Comparison of ENCODE assay signal across 8 cellular contexts in genomic region chr15:88257311-88257901, GRCh38. TPM values are rescaled to one million over a fixed set of nuclear protein-coding genes. Genes with fewer than 3 reads are reported as not detected.
DNase-seq lines count a peak whose midpoint lies in the region; ATAC-seq, FAIRE-seq and TF ChIP-seq lines count a peak whose summit lies in the region.

No MANE protein-coding gene starts in this region.

- no peaks in the 10 kb centered on the region for H3K79me2 ChIP-seq in neural progenitor cell (ENCODE audit: low read depth)
- H3K79me2 ChIP-seq in HepG2 (ENCODE audit: insufficient read depth, low read length): no peaks in the 10 kb centered on the region

- H3K36me3 Mint-ChIP-seq in neural progenitor cell: no peaks in the 10 kb centered on the region

- in situ Hi-C loops in HepG2 (cut with HindIII; ENCODE audit: extremely low pct_ligation_motif_present, low pct_unique_long_range_greater_than_20kb): no loop called here

- TF ChIP-seq RAD21 in HepG2 (CRISPR knock-in tag; IDR thresholded peaks at IDR 0.05): no peak

- CTCF ChIA-PET in AG04449 (lab: Yijun Ruan, JAX) (interaction anchor here (1.2 to 18.3 kb wide), 3 partner anchors 10 to 191 kb away, joined by 3 to 407 read pairs (median 7); no protein-coding TSS in a partner anchor), HepG2 (lab: Yijun Ruan, JAX; ENCODE audit: low intra/inter-chr PET ratio, low total read pairs) (no interaction called here)

- peak overlapping the region; percentile 100 for H3K4me2 ChIP-seq in neural progenitor cell
- H3K4me2 ChIP-seq in HepG2 (ENCODE audit: low read depth, low read length): no peak overlapping the region

- WGBS in HepG2 (ENCODE audit: low lambda C conversion rate): 32% methylated on average over 20 of the region's 42 CpGs

- no peaks in the 10 kb centered on the region for H3K9me3 Mint-ChIP-seq in neural progenitor cell

- H3K4me3 Mint-ChIP-seq in neural progenitor cell: peak overlapping the region; percentile 97

- H3K27ac Mint-ChIP-seq in neural progenitor cell: no peak overlapping the region

- H3K27ac ChIP-seq in HUES48 (ENCODE audit: low read depth, low read length): no peak overlapping the region
- H3K27ac ChIP-seq in neural progenitor cell: no peak overlapping the region
- H3K27ac ChIP-seq in HepG2 (ENCODE audit: extremely low read length, insufficient read depth, low read length): no peak overlapping the region

- H3K4me3 ChIP-seq in AG04449 (ENCODE audit: low read depth, low read length) (peak overlapping the region; percentile 41), HUES48 (ENCODE audit: low read depth, low read length) (peak overlapping the region; percentile 73), choroid plexus epithelial cell (ENCODE audit: low read depth, low read length) (peak overlapping the region; percentile 28), neural progenitor cell (peak overlapping the region; percentile 74), HepG2 (replicated peaks in 1 of 3; ENCODE audit: insufficient read depth in 1 of 3, low read depth in 2 of 3, low read length in 3 of 3) (no peak overlapping the region)

- H2AFZ ChIP-seq in neural progenitor cell (replicated peaks): peak overlapping the region; percentile 97
- no peak overlapping the region for H2AFZ ChIP-seq in HepG2 (ENCODE audit: low read length)

- H3K36me3 ChIP-seq in HUES48 (ENCODE audit: control insufficient read depth, insufficient read depth, low read length) (no peaks in the 10 kb centered on the region), neural progenitor cell (no peaks in the 10 kb centered on the region), HepG2 (replicated peaks in 1 of 2; ENCODE audit: control insufficient read depth in 1 of 2, insufficient read depth in 2 of 2, low read length in 2 of 2) (no peaks in the 10 kb centered on the region)

- intact Hi-C loops in HepG2 (cut with micrococcal nuclease; ENCODE audit: unreplicated experiment): no loop called here

- peaks cover 44% of the 10 kb centered on the region for H3K27me3 Mint-ChIP-seq in neural progenitor cell (ENCODE audit: insufficient read depth, low read depth)

- POLR2A ChIA-PET in AG04449 (lab: Yijun Ruan, JAX) (interaction anchor here (0.5 kb wide), 1 partner anchor 1401 kb away, joined by 3 read pairs; no protein-coding TSS in a partner anchor), HepG2 (lab: Yijun Ruan, JAX) (no interaction called here)

- FAIRE-seq in HepG2 (lab: Jason Lieb, UNC): no peak

- DNase-seq in AG04449 (ENCODE audit: low read depth, low spot score) (no peak), choroid plexus epithelial cell (ENCODE audit: low read depth) (no peak), neural progenitor cell (ENCODE audit: low spot score) (peak; percentile 45), HepG2 (ENCODE audit: low spot score) (no peak), CD1c-positive myeloid dendritic cell (ENCODE audit: extremely low spot score) (no peak)

- TF ChIP-seq POLR2A in HepG2 (IDR thresholded peaks at IDR 0.05; ENCODE audit: insufficient read depth in 1 of 2, low read depth in 2 of 2, low read length in 2 of 2): no peak

- H3K4me1 ChIP-seq in HUES48 (ENCODE audit: control insufficient read depth, insufficient read depth, low read length) (0 out of 2 replicates have a peak, but pooled peaks cover 4% of the 10 kb centered on the region), neural progenitor cell (peaks cover 11% of the 10 kb centered on the region), HepG2 (ENCODE audit: insufficient read depth, low read length) (no peaks in the 10 kb centered on the region)

- no peaks in the 10 kb centered on the region for H3K9me3 ChIP-seq in HUES48 (ENCODE audit: control insufficient read depth, insufficient read depth, low read length)
- H3K9me3 ChIP-seq in neural progenitor cell (ENCODE audit: low read depth): no peaks in the 10 kb centered on the region
- H3K9me3 ChIP-seq in HepG2 (ENCODE audit: low read length): no peaks in the 10 kb centered on the region

- TF ChIP-seq EP300 in HepG2 (IDR thresholded peaks at IDR 0.05; ENCODE audit: low read depth in 2 of 2, low read length in 2 of 2) (no peak), HepG2 (CRISPR knock-in tag; IDR thresholded peaks at IDR 0.05; ENCODE audit: borderline replicate concordance) (no peak)

- H3K4me1 Mint-ChIP-seq in neural progenitor cell: peaks cover 10% of the 10 kb centered on the region

- H3K27me3 ChIP-seq in HUES48 (ENCODE audit: control insufficient read depth, insufficient read depth, low read length) (peaks cover 52% of the 10 kb centered on the region), neural progenitor cell (peaks cover 84% of the 10 kb centered on the region), HepG2 (ENCODE audit: control insufficient read depth in 1 of 2, insufficient read depth in 2 of 2, low read length in 2 of 2) (peaks cover 3 to 21% of the 10 kb centered on the region in 2 experiments; a peak in 4 of 5 replicates)

- H3F3A ChIP-seq in neural progenitor cell (ENCODE audit: low read depth): peaks cover 17% of the 10 kb centered on the region

- TF ChIP-seq CTCF in AG04449 (IDR thresholded peaks at IDR 0.05; ENCODE audit: insufficient read depth, low read length, missing control alignments): no peak
- TF ChIP-seq CTCF in choroid plexus epithelial cell (conservative IDR thresholded peaks at IDR 0.05; ENCODE audit: low read depth, low read length): no peak
- no peak for TF ChIP-seq CTCF in neural progenitor cell (IDR thresholded peaks at IDR 0.05)
- TF ChIP-seq CTCF in HepG2 (CRISPR knock-in tag; IDR thresholded peaks at IDR 0.05): no peak

- ATAC-seq in HG02970 (IDR thresholded peaks at IDR 0.05; ENCODE audit: low FRiP score, unreplicated experiment) (no peak), HepG2 (no peak), HG03045 (IDR thresholded peaks at IDR 0.05; ENCODE audit: unreplicated experiment) (no peak)

- peaks cover 15% of the 10 kb centered on the region for H4K20me1 ChIP-seq in neural progenitor cell (ENCODE audit: low read depth)
- no peaks in the 10 kb centered on the region for H4K20me1 ChIP-seq in HepG2 (ENCODE audit: insufficient read depth, low read length)

- BruUV-seq in HepG2 (replicated peaks; lab: Mats Ljungman, UMichigan): no TSS peak

- H3K9ac ChIP-seq in HUES48 (ENCODE audit: low read depth, low read length) (peak overlapping the region; percentile 64), neural progenitor cell (no peak overlapping the region), HepG2 (ENCODE audit: insufficient read depth, low read depth, low read length) (no peak overlapping the region)

TF ChIP-seq in HepG2, 621 proteins besides CTCF, POLR2A, EP300 and RAD21 (continues in another document):
- TF ChIP-seq ZNF782 (CRISPR knock-in tag; IDR thresholded peaks at IDR 0.05; ENCODE audit: borderline replicate concordance) (no peak), ZNF503 (CRISPR knock-in tag; IDR thresholded peaks at IDR 0.05) (no peak), THAP11 (CRISPR knock-in tag; IDR thresholded peaks at IDR 0.05) (no peak), E2F5 (CRISPR knock-in tag; conservative IDR thresholded peaks at IDR 0.05) (no peak), RFXAP (CRISPR knock-in tag; IDR thresholded peaks at IDR 0.05; ENCODE audit: borderline replicate concordance) (no peak), TCF7L2 (IDR thresholded peaks at IDR 0.05; ENCODE audit: low read depth, low read length) (no peak), ZNF777 (CRISPR knock-in tag; IDR thresholded peaks at IDR 0.05) (no peak), TAF1 (CRISPR knock-in tag; IDR thresholded peaks at IDR 0.05) (no peak)

RNA-seq across cellular contexts. Expression of gene NTRK3, which starts 0.9 kb away (rescaled TPM):
- total RNA-seq in neural progenitor cell (ENCODE audit: low replicate concordance): 2.0 and 2.4 TPM in 2 replicates
- not detected in 2 replicates for total RNA-seq in HepG2 (2016; rRNA removed; fragmentation: Illumina TruSeq; extraction: Trizol)
- not detected in 2 replicates for total RNA-seq in HepG2 (2016; cell fraction: cytosol; rRNA removed; fragmentation: Illumina TruSeq; extraction: Trizol; ENCODE audit: low read depth)
- not detected in 2 replicates for total RNA-seq in HepG2 (2016; cell fraction: insoluble cytoplasmic fraction; rRNA removed; fragmentation: Illumina TruSeq; extraction: Trizol)
- not detected in 2 replicates for total RNA-seq in HepG2 (2016; cell fraction: membrane; rRNA removed; fragmentation: Illumina TruSeq; extraction: Trizol)
- total RNA-seq in HepG2 (2016; cell fraction: nucleus; rRNA removed; fragmentation: Illumina TruSeq; extraction: Trizol): not detected in 2 replicates
- not detected in 2 replicates for polyA plus RNA-seq in HepG2 (2011; rRNA removed)
- polyA plus RNA-seq in HepG2 (2011; cell fraction: cytosol; rRNA removed): not detected in 2 replicates
- polyA plus RNA-seq in HepG2 (2011; cell fraction: nucleus; rRNA removed): not detected in 2 replicates
- not detected in 2 replicates for polyA plus RNA-seq in HepG2 (2012)
- not detected in 2 replicates for polyA plus RNA-seq in HepG2 (2016; cell fraction: cytosol; fragmentation: Illumina TruSeq; extraction: Trizol; ENCODE audit: low read depth)
- polyA plus RNA-seq in HepG2 (2016; cell fraction: insoluble cytoplasmic fraction; fragmentation: Illumina TruSeq; extraction: Trizol; ENCODE audit: low read depth): not detected in 2 replicates
- polyA plus RNA-seq in HepG2 (2016; cell fraction: membrane; fragmentation: Illumina TruSeq; extraction: Trizol; ENCODE audit: low read depth): not detected in 2 replicates
- not detected in 2 replicates for polyA plus RNA-seq in HepG2 (2016; cell fraction: nucleus; fragmentation: Illumina TruSeq; extraction: Trizol; ENCODE audit: insufficient read depth, low read depth)
- polyA minus RNA-seq in HepG2 (2011; rRNA and poly(A)+ RNA removed; ENCODE audit: low replicate concordance): 0.23 TPM in 1 of 2 replicates, not detected in the other
- not detected in 2 replicates for polyA minus RNA-seq in HepG2 (2011; cell fraction: cytosol; rRNA and poly(A)+ RNA removed)
- polyA minus RNA-seq in HepG2 (2011; cell fraction: nucleus; rRNA and poly(A)+ RNA removed): not detected in 2 replicates

Comparison
In these comparisons a context has a peak if more than half of its experiments do, and no peak if none do; other contexts are left out.
1. H3K4me3 ChIP-seq: peak in AG04449 (single experiment), HUES48 (single experiment), choroid plexus epithelial cell (single experiment) and neural progenitor cell (single experiment); none in HepG2 (0 of 3).